Comparison of ENCODE assay signal across 1 cellular context in the genomic region with DNA sequence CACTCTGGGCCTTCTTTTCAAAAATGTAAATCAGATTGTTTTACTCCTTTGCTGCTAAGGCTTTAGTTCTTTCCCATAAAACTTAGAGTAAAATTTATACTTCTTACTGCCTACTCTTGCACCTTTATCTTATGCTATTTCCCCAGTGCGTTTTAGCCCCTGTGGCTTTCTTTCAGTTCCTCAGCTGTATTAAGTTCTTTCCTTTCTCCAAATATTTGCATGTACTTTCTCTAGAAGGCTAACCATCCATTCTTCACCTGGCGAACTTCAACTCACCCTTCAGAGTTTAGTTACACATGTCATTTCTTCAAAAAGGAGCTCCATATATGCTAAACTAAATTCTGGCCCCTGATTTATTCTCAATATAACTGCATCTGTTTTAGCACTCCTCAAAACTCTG.
TF ChIP-seq lines count a peak whose summit lies in the region.

No MANE protein-coding gene starts in this region.

TF ChIP-seq in SK-N-SH treated with all-trans-retinoic acid at 6 μM for 48 hours, 23 proteins besides CTCF, POLR2A, EP300 and RAD21 (continued from another document):
- no peak for TF ChIP-seq TOX (CRISPR knock-in tag; IDR thresholded peaks at IDR 0.05; ENCODE audit: borderline replicate concordance)
- TF ChIP-seq, protein P1, sequence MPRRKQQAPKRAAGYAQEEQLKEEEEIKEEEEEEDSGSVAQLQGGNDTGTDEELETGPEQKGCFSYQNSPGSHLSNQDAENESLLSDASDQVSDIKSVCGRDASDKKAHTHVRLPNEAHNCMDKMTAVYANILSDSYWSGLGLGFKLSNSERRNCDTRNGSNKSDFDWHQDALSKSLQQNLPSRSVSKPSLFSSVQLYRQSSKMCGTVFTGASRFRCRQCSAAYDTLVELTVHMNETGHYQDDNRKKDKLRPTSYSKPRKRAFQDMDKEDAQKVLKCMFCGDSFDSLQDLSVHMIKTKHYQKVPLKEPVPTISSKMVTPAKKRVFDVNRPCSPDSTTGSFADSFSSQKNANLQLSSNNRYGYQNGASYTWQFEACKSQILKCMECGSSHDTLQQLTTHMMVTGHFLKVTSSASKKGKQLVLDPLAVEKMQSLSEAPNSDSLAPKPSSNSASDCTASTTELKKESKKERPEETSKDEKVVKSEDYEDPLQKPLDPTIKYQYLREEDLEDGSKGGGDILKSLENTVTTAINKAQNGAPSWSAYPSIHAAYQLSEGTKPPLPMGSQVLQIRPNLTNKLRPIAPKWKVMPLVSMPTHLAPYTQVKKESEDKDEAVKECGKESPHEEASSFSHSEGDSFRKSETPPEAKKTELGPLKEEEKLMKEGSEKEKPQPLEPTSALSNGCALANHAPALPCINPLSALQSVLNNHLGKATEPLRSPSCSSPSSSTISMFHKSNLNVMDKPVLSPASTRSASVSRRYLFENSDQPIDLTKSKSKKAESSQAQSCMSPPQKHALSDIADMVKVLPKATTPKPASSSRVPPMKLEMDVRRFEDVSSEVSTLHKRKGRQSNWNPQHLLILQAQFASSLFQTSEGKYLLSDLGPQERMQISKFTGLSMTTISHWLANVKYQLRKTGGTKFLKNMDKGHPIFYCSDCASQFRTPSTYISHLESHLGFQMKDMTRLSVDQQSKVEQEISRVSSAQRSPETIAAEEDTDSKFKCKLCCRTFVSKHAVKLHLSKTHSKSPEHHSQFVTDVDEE (CRISPR knock-in tag; IDR thresholded peaks at IDR 0.05) = no peak
